10 cellular contexts compared by ENCODE assay signal in the genomic region with DNA sequence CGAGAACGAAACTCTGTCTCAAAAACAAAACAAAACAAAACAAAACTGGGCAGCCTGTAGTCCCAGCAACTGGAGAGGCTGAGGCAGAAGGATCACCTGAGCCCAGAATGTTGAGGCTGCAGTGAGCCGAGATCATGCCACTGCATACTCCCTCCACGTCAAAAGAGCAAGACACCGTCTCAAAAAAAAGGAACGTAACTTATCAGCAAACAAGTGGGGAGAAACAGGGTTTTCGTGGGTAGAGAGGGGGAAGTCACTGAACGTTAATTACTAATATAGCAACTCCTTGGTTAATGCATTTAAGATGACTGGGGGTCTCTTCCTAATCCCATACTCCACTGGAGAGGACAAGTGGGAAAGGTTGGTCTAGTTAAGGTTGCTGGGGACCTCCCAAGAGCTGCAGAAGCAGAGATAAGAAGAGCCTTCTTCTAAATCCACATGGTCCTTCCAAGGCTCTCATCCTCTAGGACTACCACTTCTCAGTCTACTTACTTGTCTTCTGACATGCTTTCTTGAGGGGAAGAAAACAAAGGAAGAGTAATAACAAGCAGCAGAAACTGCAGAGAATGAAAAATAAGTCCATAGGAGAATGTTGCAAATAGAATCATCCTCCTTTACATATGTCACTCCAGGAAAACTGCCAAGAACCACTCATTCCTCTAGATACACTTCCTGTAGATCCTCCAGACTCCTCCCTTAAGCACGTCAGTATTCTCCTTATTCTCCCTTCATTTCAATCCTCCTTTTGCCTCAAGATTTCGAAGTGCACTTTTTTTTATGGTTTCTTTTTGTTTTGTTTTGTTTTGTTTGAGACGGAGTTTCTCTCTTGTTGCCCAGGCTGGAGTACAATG. TPM values are rescaled to one million over a fixed set of nuclear protein-coding genes. Genes with fewer than 3 reads are reported as not detected.
DNase-seq lines count a peak whose midpoint lies in the region; ATAC-seq, FAIRE-seq and TF ChIP-seq lines count a peak whose summit lies in the region.
"Had no signal": no experiment of that assay in that cellular context is flagged by ENCODE, and none has a peak within 500 bp of the region (broad histone marks: within the 10 kb centered on the region; RNA-seq: fewer than 3 reads in every experiment).

No MANE protein-coding gene starts in this region.

- H3K9ac ChIP-seq in trophoblast cell (ENCODE audit: low read length), result no peak overlapping the region

- no peak overlapping the region for H2BK120ac ChIP-seq in trophoblast cell (ENCODE audit: insufficient read depth, low read length, poor library complexity)

- no CpG with 5 or more reads among the region's 11 CpGs for WGBS in trophoblast cell (ENCODE audit: extremely low coverage, insufficient coverage, insufficient read length)

- H3K4me2 ChIP-seq in trophoblast cell (ENCODE audit: low read length), result no peak overlapping the region

- TF ChIP-seq CTCF in GM12864 (IDR thresholded peaks at IDR 0.05; ENCODE audit: low read depth, low read length, missing control alignments), result no peak
- TF ChIP-seq CTCF in bronchial epithelial cell (IDR thresholded peaks at IDR 0.05; ENCODE audit: insufficient read depth, low read length, severe bottlenecking), result no peak

- peak; percentile 58 for FAIRE-seq in bronchial epithelial cell (lab: Jason Lieb, UNC)

- no peaks in the 10 kb centered on the region for H3K4me1 ChIP-seq in trophoblast cell (ENCODE audit: control insufficient read depth in 1 of 2, insufficient read depth in 2 of 2, low read length in 2 of 2)

- H3K27ac ChIP-seq in trophoblast cell (ENCODE audit: low read depth, low read length), result no peak overlapping the region

- H3K4me3 ChIP-seq in GM12864 (ENCODE audit: low read depth, low read length), result peak overlapping the region; percentile 36
- H3K4me3 ChIP-seq in bronchial epithelial cell (ENCODE audit: low read depth, low read length), result no peak overlapping the region
- no peak overlapping the region for H3K4me3 ChIP-seq in trophoblast cell (ENCODE audit: low read depth, low read length)
- H3K4me3 ChIP-seq: heart right ventricle had no signal

- H2BK5ac ChIP-seq in trophoblast cell (ENCODE audit: low read depth, low read length, poor library complexity), result no peak overlapping the region

- H2BK12ac ChIP-seq in trophoblast cell (ENCODE audit: low read length), result no peak overlapping the region

- H3K14ac ChIP-seq in trophoblast cell (ENCODE audit: low read length), result no peak overlapping the region

- peaks cover 7% of the 10 kb centered on the region for H3K79me2 ChIP-seq in trophoblast cell (ENCODE audit: control insufficient read depth, insufficient read depth, low read length, poor library complexity)

- H2AK5ac ChIP-seq in trophoblast cell (ENCODE audit: low read length), result no peak overlapping the region

- no peak overlapping the region for H3K18ac ChIP-seq in trophoblast cell (ENCODE audit: low read length)

- H4K12ac ChIP-seq in trophoblast cell (ENCODE audit: low read depth, low read length), result no peak overlapping the region

- H4K8ac ChIP-seq in trophoblast cell (ENCODE audit: low read depth, low read length), result no peak overlapping the region

- H3K9me3 ChIP-seq in trophoblast cell (ENCODE audit: insufficient read depth, low read depth, low read length), result no peaks in the 10 kb centered on the region
- H3K9me3 ChIP-seq: heart right ventricle had no signal

- peaks cover 2% of the 10 kb centered on the region for H3K36me3 ChIP-seq in bronchial epithelial cell (ENCODE audit: control insufficient read depth, insufficient read depth, low read length)
- H3K36me3 ChIP-seq in trophoblast cell (ENCODE audit: control insufficient read depth in 1 of 2, insufficient read depth in 2 of 2, low read length in 2 of 2), result peaks cover 2 to 3% of the 10 kb centered on the region in 2 experiments

- no peak overlapping the region for H4K91ac ChIP-seq in trophoblast cell (ENCODE audit: low read depth, low read length)

- DNase-seq in GM12864 (ENCODE audit: low read depth) (no peak), NCI-H1694 treated with DMSO at 0.1 percent for 48 hours (lab: John Stamatoyannopoulos, UW) (peak; percentile 67), bronchial epithelial cell (ENCODE audit: low read depth) (peak; percentile 73), trophoblast cell (no peak)
- DNase-seq: heart right ventricle; stimulated activated naive CD4-positive, alpha-beta T cell had no signal

- peak overlapping the region; percentile 59 for H3K4ac ChIP-seq in trophoblast cell (ENCODE audit: low read depth, low read length)

- peaks cover 2% of the 10 kb centered on the region for H3K79me1 ChIP-seq in trophoblast cell (ENCODE audit: low read length)

- no peak overlapping the region for H2AFZ ChIP-seq in trophoblast cell (ENCODE audit: insufficient read depth, low read length, poor library complexity)

- no peak overlapping the region for H3K23ac ChIP-seq in trophoblast cell (ENCODE audit: low read length)

- H3K27me3 ChIP-seq in bronchial epithelial cell (ENCODE audit: control insufficient read depth, insufficient read depth, low read length) (no peaks in the 10 kb centered on the region), trophoblast cell (ENCODE audit: insufficient read depth, low read length) (no peaks in the 10 kb centered on the region)
- H3K27me3 ChIP-seq: heart right ventricle had no signal

- ATAC-seq in HG03442 (IDR thresholded peaks at IDR 0.05; ENCODE audit: unreplicated experiment), result no peak
- ATAC-seq in HG03095 (IDR thresholded peaks at IDR 0.05; ENCODE audit: unreplicated experiment), result no peak
- ATAC-seq in GM18868 (IDR thresholded peaks at IDR 0.05; ENCODE audit: unreplicated experiment), result no peak
- no peak for ATAC-seq in HG03097 (IDR thresholded peaks at IDR 0.05; ENCODE audit: low FRiP score, unreplicated experiment)

RNA-seq across cellular contexts. Expression of a gene that starts 5.8 kb away (rescaled TPM):
- 18.2 and 27.7 TPM in 2 replicates for total RNA-seq in bronchial epithelial cell
- 86.2 and 87.0 TPM in 2 replicates for polyA plus RNA-seq in trophoblast cell (2013)

RNA-seq across cellular contexts. Expression of a gene that starts 38.2 kb away (rescaled TPM):
- total RNA-seq in bronchial epithelial cell, result 16.1 and 25.8 TPM in 2 replicates
- polyA plus RNA-seq in trophoblast cell (2013), result 5.4 and 5.6 TPM in 2 replicates

Comparison
In these comparisons a context has a peak if more than half of its experiments do, and no peak if none do; other contexts are left out.
1. DNase-seq: peak in NCI-H1694 treated with DMSO at 0.1 percent for 48 hours (single experiment) and bronchial epithelial cell (single experiment); none in GM12864 (single experiment) and trophoblast cell (0 of 2).